In the genomic region with DNA sequence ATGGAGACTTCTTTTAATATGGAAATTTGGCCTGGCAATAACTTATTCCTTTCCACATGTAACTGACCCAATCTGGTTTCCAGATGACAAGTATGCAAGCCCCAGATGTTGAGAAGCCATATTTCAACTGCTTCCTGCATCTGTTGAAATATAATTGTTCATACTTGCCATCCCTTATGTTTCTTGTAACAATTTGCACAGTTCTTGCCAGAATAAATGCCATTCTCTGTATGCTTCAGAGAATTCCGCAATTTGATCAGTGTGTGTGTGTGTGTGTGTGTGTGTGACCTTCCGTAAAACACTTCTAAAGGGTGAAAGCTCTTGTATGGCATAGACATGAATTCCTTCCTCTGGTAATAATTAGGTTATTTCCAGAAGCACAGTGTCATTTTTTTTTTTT, we compare ENCODE assay signal across 21 cellular contexts. TPM values are rescaled to one million over a fixed set of nuclear protein-coding genes. Genes with fewer than 3 reads are reported as not detected.
DNase-seq lines count a peak whose midpoint lies in the region; ATAC-seq, FAIRE-seq and TF ChIP-seq lines count a peak whose summit lies in the region.
"Had no signal": no experiment of that assay in that cellular context is flagged by ENCODE, and none has a peak within 500 bp of the region (broad histone marks: within the 10 kb centered on the region; RNA-seq: fewer than 3 reads in every experiment).

No MANE protein-coding gene starts in this region.

- BruUV-seq in K562 (replicated peaks; lab: Mats Ljungman, UMichigan): no TSS peak

- H3K9me3 ChIP-seq in K562 (replicated peaks; ENCODE audit: control insufficient read depth, insufficient read depth, low read depth, low read length): no peaks in the 10 kb centered on the region
- H3K9me3 ChIP-seq in thyroid gland: no peaks in the 10 kb centered on the region

- WGBS in K562 (ENCODE audit: insufficient coverage, low coverage, missing lambda C conversion rate): 29% methylated on average over 2 of the region's 2 CpGs
- WGBS in thyroid gland, 2 donors: 92 to 97% methylated on average over 2 of the region's 2 CpGs

- H3K9ac ChIP-seq in K562 (ENCODE audit: insufficient read depth in 1 of 2, low read depth in 2 of 2, low read length in 2 of 2): no peak overlapping the region
- H3K9ac ChIP-seq: BLaER1 treated with 17β-estradiol and CSF1 and Interleukin-3, amounts not matched to agents 10 nM and 100 nM had no signal

- POLR2A ChIA-PET in K562 (lab: Yijun Ruan, JAX): no interaction called here

- no peak overlapping the region for H2AFZ ChIP-seq in K562 (ENCODE audit: low read depth, low read length)

- ATAC-seq in K562 (no peak), omental fat pad (ENCODE audit: low FRiP score) (no peak), HG02938 (IDR thresholded peaks at IDR 0.05; ENCODE audit: unreplicated experiment) (no peak)
- ATAC-seq: CD8-positive, alpha-beta T cell; HepG2 had no signal

- H4K20me1 ChIP-seq in K562 (replicated peaks; ENCODE audit: control insufficient read depth, insufficient read depth, low read length): no peaks in the 10 kb centered on the region
- H4K20me1 ChIP-seq: BLaER1 treated with 17β-estradiol and CSF1 and Interleukin-3, amounts not matched to agents 10 nM and 100 nM had no signal

- no peaks in the 10 kb centered on the region for H3K79me2 ChIP-seq in K562 (ENCODE audit: control insufficient read depth, insufficient read depth, low read length)

- DNase-seq in AG10803 (ENCODE audit: low read depth) (peak; percentile 97), GM04504 (ENCODE audit: low read depth) (peak; percentile 55), K562 (ENCODE audit: extremely low read depth in 1 of 4, low spot score in 3 of 4) (no peak), fibroblast of the conjunctiva (ENCODE audit: low read depth) (peak; percentile 13), omental fat pad (ENCODE audit: low spot score) (no peak), thyroid gland (no peak)
- DNase-seq: Calu3; CD8-positive, alpha-beta T cell; DMS79 treated with DMSO at 0.1 percent for 48 hours; GF-D8; H9; Kasumi-1; KG1 had no signal

- in situ Hi-C loops in K562 (cut with MboI): loop anchor here (10.0 kb wide), 1 partner anchor 99 kb away; no protein-coding TSS in a partner anchor

- H3K4me3 ChIP-seq in AG10803 (ENCODE audit: low read length) (no peak overlapping the region), K562 (no peak overlapping the region), thyroid gland (replicated peaks in 1 of 3) (no peak overlapping the region)
- H3K4me3 ChIP-seq: BLaER1 treated with 17β-estradiol and CSF1 and Interleukin-3, amounts not matched to agents 10 nM and 100 nM had no signal

- TF ChIP-seq CTCF in AG10803 (conservative IDR thresholded peaks at IDR 0.05; ENCODE audit: low read length) (no peak), K562 (IDR thresholded peaks at IDR 0.05 in 2 of 3, conservative IDR thresholded peaks at IDR 0.05 in 1 of 3; ENCODE audit: insufficient read depth in 2 of 3, low read depth in 1 of 3, low read length in 3 of 3) (no peak), omental fat pad (IDR thresholded peaks at IDR 0.05) (no peak), thyroid gland (IDR thresholded peaks at IDR 0.05) (no peak)

- no peak overlapping the region for H3K4me2 ChIP-seq in K562 (ENCODE audit: insufficient read depth, low read length)
- H3K4me2 ChIP-seq: BLaER1 treated with 17β-estradiol and CSF1 and Interleukin-3, amounts not matched to agents 10 nM and 100 nM had no signal

- TF ChIP-seq POLR2A in K562 (conservative IDR thresholded peaks at IDR 0.05) (no peak), thyroid gland (IDR thresholded peaks at IDR 0.05) (no peak)

- H3K36me3 ChIP-seq in K562 (ENCODE audit: control insufficient read depth, insufficient read depth, low read length): no peaks in the 10 kb centered on the region
- no peaks in the 10 kb centered on the region for H3K36me3 ChIP-seq in thyroid gland
- H3K36me3 ChIP-seq: BLaER1 treated with 17β-estradiol and CSF1 and Interleukin-3, amounts not matched to agents 10 nM and 100 nM had no signal

- no peaks in the 10 kb centered on the region for H3K9me1 ChIP-seq in K562 (ENCODE audit: control insufficient read depth, insufficient read depth, low read length)

- TF ChIP-seq EP300 in K562 (IDR thresholded peaks at IDR 0.05; ENCODE audit: low read length): no peak

- intact Hi-C loops in K562 (cut with micrococcal nuclease) (loop anchor here (10.0 kb wide), 1 partner anchor 61 kb away; the partner anchor contains the start of gene CLEC1B), thyroid gland (cut with DNase I) (no loop called here)

- CTCF ChIA-PET in K562 (lab: Yijun Ruan, JAX; ENCODE audit: low intra/inter-chr PET ratio): no interaction called here

- H3K27ac ChIP-seq in K562 (ENCODE audit: extremely low read depth, low read depth, low read length) (no peak overlapping the region), thyroid gland (no peak overlapping the region)
- H3K27ac ChIP-seq: BLaER1 treated with 17β-estradiol and CSF1 and Interleukin-3, amounts not matched to agents 10 nM and 100 nM had no signal

- FAIRE-seq in K562 (lab: Jason Lieb, UNC): peak; percentile 67
- FAIRE-seq: GM12892, GM18507, H1, HepG2 had no signal

- H3K4me1 ChIP-seq in K562 (replicated peaks in 1 of 2; ENCODE audit: control insufficient read depth in 2 of 2, insufficient read depth in 2 of 2, low read length in 2 of 2) (no peaks in the 10 kb centered on the region), thyroid gland (no peaks in the 10 kb centered on the region)

- no peak for TF ChIP-seq RAD21 in K562 (CRISPR knock-in tag; conservative IDR thresholded peaks at IDR 0.05 in 1 of 2, IDR thresholded peaks at IDR 0.05 in 1 of 2)

- H3K27me3 ChIP-seq in K562 (ENCODE audit: control insufficient read depth in 2 of 2, insufficient read depth in 2 of 2, low read length in 2 of 2): no peaks in the 10 kb centered on the region
- H3K27me3 ChIP-seq in thyroid gland: no peaks in the 10 kb centered on the region
- H3K27me3 ChIP-seq: BLaER1 treated with 17β-estradiol and CSF1 and Interleukin-3, amounts not matched to agents 10 nM and 100 nM had no signal

RNA-seq across cellular contexts. Expression of gene CLEC2A, which starts 1.8 kb away (rescaled TPM):
- total RNA-seq in K562 (2011; cell fraction: chromatin; rRNA removed; ENCODE audit: low replicate concordance): not detected in 2 replicates
- total RNA-seq in K562 (2011; cell fraction: nucleolus; rRNA removed): not detected in 2 replicates
- total RNA-seq in K562 (2011; cell fraction: nucleoplasm; rRNA removed): not detected in 2 replicates
- total RNA-seq in K562 (2014; rRNA removed): not detected in 2 replicates
- not detected in 2 replicates for total RNA-seq in K562 (2014; rRNA removed; fragmentation: Illumina TruSeq; extraction: Trizol)
- not detected in 2 replicates for total RNA-seq in K562 (2015; rRNA removed; fragmentation: Illumina TruSeq; extraction: Trizol)
- total RNA-seq in K562 (2021): not detected in 2 replicates
- not detected in 2 replicates for polyA plus RNA-seq in K562 (2011; rRNA removed)
- polyA plus RNA-seq in K562 (2011; cell fraction: cytosol; rRNA removed): not detected in 2 replicates
- not detected in 2 replicates for polyA plus RNA-seq in K562 (2011; cell fraction: nucleus; rRNA removed)
- not detected in 2 replicates for polyA plus RNA-seq in K562 (2012)
- polyA plus RNA-seq in K562 (2014; fragmentation: Illumina TruSeq; extraction: Trizol): not detected in 2 replicates
- not detected for polyA plus RNA-seq in K562 (2014; fragmentation: Nextera tagmentation; extraction: Ambion mirVana)
- polyA plus RNA-seq in K562 (2014; rRNA removed): not detected in 2 replicates
- not detected in 2 replicates for polyA minus RNA-seq in K562 (2011; rRNA and poly(A)+ RNA removed)
- polyA minus RNA-seq in K562 (2011; cell fraction: cytosol; rRNA and poly(A)+ RNA removed): not detected in 2 replicates
- polyA minus RNA-seq in K562 (2011; cell fraction: nucleus; rRNA and poly(A)+ RNA removed): not detected in 2 replicates
- not detected for total RNA-seq in omental fat pad
- not detected for total RNA-seq in thyroid gland
- total RNA-seq: A172; Calu3; CD8-positive, alpha-beta T cell; HepG2 had no signal
- polyA plus RNA-seq: HepG2, IgD-negative memory B cell had no signal

RNA-seq across cellular contexts. Expression of gene CLEC12A, which starts 37.2 kb away (rescaled TPM):
- total RNA-seq in K562 (2011; cell fraction: chromatin; rRNA removed; ENCODE audit: low replicate concordance): not detected in 2 replicates
- total RNA-seq in K562 (2011; cell fraction: nucleolus; rRNA removed): not detected in 2 replicates
- total RNA-seq in K562 (2011; cell fraction: nucleoplasm; rRNA removed): not detected in 2 replicates
- total RNA-seq in K562 (2014; rRNA removed): not detected in 2 replicates
- not detected in 2 replicates for total RNA-seq in K562 (2014; rRNA removed; fragmentation: Illumina TruSeq; extraction: Trizol)
- total RNA-seq in K562 (2015; rRNA removed; fragmentation: Illumina TruSeq; extraction: Trizol): not detected in 2 replicates
- not detected in 2 replicates for total RNA-seq in K562 (2021)
- not detected in 2 replicates for polyA plus RNA-seq in K562 (2011; rRNA removed)
- not detected in 2 replicates for polyA plus RNA-seq in K562 (2011; cell fraction: cytosol; rRNA removed)
- not detected in 2 replicates for polyA plus RNA-seq in K562 (2011; cell fraction: nucleus; rRNA removed)
- polyA plus RNA-seq in K562 (2012): not detected in 2 replicates
- polyA plus RNA-seq in K562 (2014; fragmentation: Illumina TruSeq; extraction: Trizol): not detected in 2 replicates
- polyA plus RNA-seq in K562 (2014; fragmentation: Nextera tagmentation; extraction: Ambion mirVana): not detected
- not detected in 2 replicates for polyA plus RNA-seq in K562 (2014; rRNA removed)
- not detected in 2 replicates for polyA minus RNA-seq in K562 (2011; rRNA and poly(A)+ RNA removed)
- not detected in 2 replicates for polyA minus RNA-seq in K562 (2011; cell fraction: cytosol; rRNA and poly(A)+ RNA removed)
- not detected in 2 replicates for polyA minus RNA-seq in K562 (2011; cell fraction: nucleus; rRNA and poly(A)+ RNA removed)
- 1 to 10 TPM in 3 of 4 donors, under 1 TPM in 1; 0.75 to 6.5 (median 1.7) TPM for total RNA-seq in omental fat pad
- total RNA-seq in thyroid gland: under 1 TPM in 1 of 4 donors, not detected in 3; 0.22 TPM
- total RNA-seq: Calu3; CD8-positive, alpha-beta T cell; H1; H9; HepG2 had no signal
- polyA plus RNA-seq: H1, HepG2 had no signal

RNA-seq across cellular contexts. Expression of gene KLRF2, which starts 52.7 kb away (rescaled TPM):
- not detected in 2 replicates for total RNA-seq in K562 (2011; cell fraction: chromatin; rRNA removed; ENCODE audit: low replicate concordance)
- total RNA-seq in K562 (2011; cell fraction: nucleolus; rRNA removed): not detected in 2 replicates
- total RNA-seq in K562 (2011; cell fraction: nucleoplasm; rRNA removed): not detected in 2 replicates
- total RNA-seq in K562 (2014; rRNA removed): not detected in 2 replicates
- total RNA-seq in K562 (2014; rRNA removed; fragmentation: Illumina TruSeq; extraction: Trizol): not detected in 2 replicates
- not detected in 2 replicates for total RNA-seq in K562 (2015; rRNA removed; fragmentation: Illumina TruSeq; extraction: Trizol)
- not detected in 2 replicates for total RNA-seq in K562 (2021)
- not detected in 2 replicates for polyA plus RNA-seq in K562 (2011; rRNA removed)
- polyA plus RNA-seq in K562 (2011; cell fraction: cytosol; rRNA removed): not detected in 2 replicates
- polyA plus RNA-seq in K562 (2011; cell fraction: nucleus; rRNA removed): not detected in 2 replicates
- not detected in 2 replicates for polyA plus RNA-seq in K562 (2012)
- polyA plus RNA-seq in K562 (2014; fragmentation: Illumina TruSeq; extraction: Trizol): not detected in 2 replicates
- not detected for polyA plus RNA-seq in K562 (2014; fragmentation: Nextera tagmentation; extraction: Ambion mirVana)
- not detected in 2 replicates for polyA plus RNA-seq in K562 (2014; rRNA removed)
- polyA minus RNA-seq in K562 (2011; rRNA and poly(A)+ RNA removed): not detected in 2 replicates
- polyA minus RNA-seq in K562 (2011; cell fraction: cytosol; rRNA and poly(A)+ RNA removed): not detected in 2 replicates
- polyA minus RNA-seq in K562 (2011; cell fraction: nucleus; rRNA and poly(A)+ RNA removed): not detected in 2 replicates
- total RNA-seq in omental fat pad: not detected
- not detected for total RNA-seq in thyroid gland
- total RNA-seq: A172; Calu3; CD8-positive, alpha-beta T cell; H1; H9; HepG2 had no signal
- polyA plus RNA-seq: H1, HepG2, IgD-negative memory B cell had no signal

Comparison
In these comparisons a context has a peak if more than half of its experiments do, and no peak if none do; other contexts are left out.
1. DNase-seq: peak in AG10803 (single experiment), GM04504 (single experiment) and fibroblast of the conjunctiva (single experiment); none in K562 (0 of 4), omental fat pad (single experiment) and thyroid gland (0 of 2).